ENCODE assay signal across 8 cellular contexts in genomic region chr9:111597852-111598729, GRCh38. TPM values are rescaled to one million over a fixed set of nuclear protein-coding genes. Genes with fewer than 3 reads are reported as not detected.
DNase-seq lines count a peak whose midpoint lies in the region; ATAC-seq and TF ChIP-seq lines count a peak whose summit lies in the region.

No MANE protein-coding gene starts in this region.

- intact Hi-C loops in sciatic nerve (cut with DNase I) = no loop called here

- no peak overlapping the region for H3K27ac ChIP-seq in CD4-positive, CD25-positive, alpha-beta regulatory T cell (ENCODE audit: insufficient read depth, low read length, poor library complexity, severe bottlenecking)
- H3K27ac ChIP-seq in iPS DF 6.9 (ENCODE audit: low read length) = no peak overlapping the region

- peaks cover 52% of the 10 kb centered on the region for H3K27me3 Mint-ChIP-seq in CD4-positive, CD25-positive, alpha-beta regulatory T cell
- H3K27me3 Mint-ChIP-seq in T-helper 2 cell treated with Interferon-gamma antibody and Interleukin-4, amounts not matched to agents 5 μg/mL and 100 μg/mL, for 36 hours (ENCODE audit: low read depth) = peaks cover 46% of the 10 kb centered on the region

- no peaks in the 10 kb centered on the region for H3K36me3 Mint-ChIP-seq in CD4-positive, CD25-positive, alpha-beta regulatory T cell
- peaks cover 2% of the 10 kb centered on the region for H3K36me3 Mint-ChIP-seq in T-helper 2 cell treated with Interferon-gamma antibody and Interleukin-4, amounts not matched to agents 5 μg/mL and 100 μg/mL, for 36 hours (ENCODE audit: low read depth)

- H3K27me3 ChIP-seq in CD4-positive, CD25-positive, alpha-beta regulatory T cell (ENCODE audit: control insufficient read depth, insufficient read depth, low read length) = peaks cover 11% of the 10 kb centered on the region
- H3K27me3 ChIP-seq in Loucy (ENCODE audit: insufficient read depth, low read length, poor library complexity, severe bottlenecking) = no peaks in the 10 kb centered on the region
- H3K27me3 ChIP-seq in iPS DF 6.9 (ENCODE audit: control insufficient read depth, insufficient read depth, low read length) = peaks cover 2% of the 10 kb centered on the region; the same call in 1 of the 2 replicates

- H3K79me2 ChIP-seq in Loucy (ENCODE audit: insufficient read depth, low read length) = no peaks in the 10 kb centered on the region

- H3K9ac ChIP-seq in Loucy (ENCODE audit: low read depth, low read length, poor library complexity, severe bottlenecking) = no peak overlapping the region

- H3K27ac Mint-ChIP-seq in CD4-positive, CD25-positive, alpha-beta regulatory T cell = peak overlapping the region in 1 of 3 donors; percentile 1
- no peak overlapping the region for H3K27ac Mint-ChIP-seq in T-helper 2 cell treated with Interferon-gamma antibody and Interleukin-4, amounts not matched to agents 5 μg/mL and 100 μg/mL, for 36 hours

- H3K4me1 ChIP-seq in CD4-positive, CD25-positive, alpha-beta regulatory T cell (ENCODE audit: control insufficient read depth, insufficient read depth, low read length, poor library complexity, severe bottlenecking) = peaks cover 18% of the 10 kb centered on the region
- H3K4me1 ChIP-seq in Loucy (ENCODE audit: insufficient read depth, low read length, poor library complexity, severe bottlenecking) (no peaks in the 10 kb centered on the region), iPS DF 6.9 (ENCODE audit: control insufficient read depth, insufficient read depth, low read length) (no peaks in the 10 kb centered on the region; the same call in 1 of the 2 replicates)

- WGBS in iPS DF 6.9 (ENCODE audit: insufficient coverage, insufficient read length) = no CpG with 5 or more reads among the region's 41 CpGs

- no peaks in the 10 kb centered on the region for H3F3A ChIP-seq in Loucy (ENCODE audit: low read depth)

- no peaks in the 10 kb centered on the region for H4K20me1 ChIP-seq in Loucy (ENCODE audit: insufficient read depth, low read length, poor library complexity, severe bottlenecking)

- peak overlapping the region; percentile 88 to 94 (median 90) for H3K4me3 Mint-ChIP-seq in CD4-positive, CD25-positive, alpha-beta regulatory T cell
- H3K4me3 Mint-ChIP-seq in T-helper 2 cell treated with Interferon-gamma antibody and Interleukin-4, amounts not matched to agents 5 μg/mL and 100 μg/mL, for 36 hours = peak overlapping the region; percentile 90

- H2AFZ ChIP-seq in Loucy (ENCODE audit: low read length) = no peak overlapping the region

- H3K36me3 ChIP-seq in CD4-positive, CD25-positive, alpha-beta regulatory T cell (ENCODE audit: control insufficient read depth, insufficient read depth, low read length) = no peaks in the 10 kb centered on the region
- H3K36me3 ChIP-seq in Loucy (ENCODE audit: insufficient read depth, low read length) = no peaks in the 10 kb centered on the region
- H3K36me3 ChIP-seq in iPS DF 6.9 (ENCODE audit: control insufficient read depth, insufficient read depth, low read length) = peaks cover 5% of the 10 kb centered on the region; the same call in 1 of the 2 replicates

- no peaks in the 10 kb centered on the region for H3K9me3 Mint-ChIP-seq in CD4-positive, CD25-positive, alpha-beta regulatory T cell
- no peaks in the 10 kb centered on the region for H3K9me3 Mint-ChIP-seq in T-helper 2 cell treated with Interferon-gamma antibody and Interleukin-4, amounts not matched to agents 5 μg/mL and 100 μg/mL, for 36 hours

- ATAC-seq in CD4-positive, CD25-positive, alpha-beta regulatory T cell (ENCODE audit: low read depth in 2 of 2) = peak; percentile 44 to 67
- peak; percentile 53 for ATAC-seq in GM21390 (IDR thresholded peaks at IDR 0.05; ENCODE audit: unreplicated experiment)
- ATAC-seq in sciatic nerve = peak; percentile 74
- no peak for ATAC-seq in HG03025 (IDR thresholded peaks at IDR 0.05; ENCODE audit: low FRiP score, unreplicated experiment)

- no peak overlapping the region for H3K4me2 ChIP-seq in Loucy (ENCODE audit: low read depth, low read length, poor library complexity, severe bottlenecking)

- TF ChIP-seq CTCF in Loucy (conservative IDR thresholded peaks at IDR 0.05; ENCODE audit: low read length) = peak; percentile 68

- H3K4me3 ChIP-seq in CD4-positive, CD25-positive, alpha-beta regulatory T cell (ENCODE audit: low read depth, low read length) = peak overlapping the region; percentile 77
- H3K4me3 ChIP-seq in Loucy (ENCODE audit: low read length, poor library complexity, severe bottlenecking) (no peak overlapping the region), iPS DF 6.9 (ENCODE audit: low read length) (peak overlapping the region; percentile 81; the same call in 1 of the 2 replicates)

- no peaks in the 10 kb centered on the region for H3K9me2 ChIP-seq in Loucy (replicated peaks; ENCODE audit: low read depth, low read length)

- DNase-seq in CD4-positive, CD25-positive, alpha-beta regulatory T cell = peak; percentile 38 to 82 (median 69)
- peak; percentile 22 for DNase-seq in T-helper 2 cell treated with Interferon-gamma antibody and Interleukin-4, amounts not matched to agents 5 μg/mL and 100 μg/mL, for 36 hours (ENCODE audit: low spot score)
- DNase-seq in astrocyte of the hippocampus (ENCODE audit: low read depth, low spot score) (peak; percentile 84), iPS DF 6.9 (ENCODE audit: low read depth, low spot score) (peak; percentile 58), sciatic nerve (ENCODE audit: low spot score) (peak; percentile 67)

- peaks cover 3 to 31% (median 16%) of the 10 kb centered on the region in 4 donors for H3K4me1 Mint-ChIP-seq in CD4-positive, CD25-positive, alpha-beta regulatory T cell
- H3K4me1 Mint-ChIP-seq in T-helper 2 cell treated with Interferon-gamma antibody and Interleukin-4, amounts not matched to agents 5 μg/mL and 100 μg/mL, for 36 hours (ENCODE audit: low read depth) = peaks cover 16% of the 10 kb centered on the region

- no peaks in the 10 kb centered on the region for H3K9me3 ChIP-seq in CD4-positive, CD25-positive, alpha-beta regulatory T cell (ENCODE audit: control insufficient read depth in 2 of 2, low read length in 2 of 2)
- no peaks in the 10 kb centered on the region for H3K9me3 ChIP-seq in Loucy (ENCODE audit: insufficient read depth, low read depth, low read length)
- no peaks in the 10 kb centered on the region for H3K9me3 ChIP-seq in iPS DF 6.9 (ENCODE audit: control insufficient read depth, insufficient read depth, low read length)

RNA-seq across cellular contexts. Expression of gene PTGR1, which starts 1.4 kb away (rescaled TPM):
- total RNA-seq in CD4-positive, CD25-positive, alpha-beta regulatory T cell = not detected
- polyA plus RNA-seq in CD4-positive, CD25-positive, alpha-beta regulatory T cell = under 1 TPM in 1 of 4 donors, not detected in 3; 0.32 TPM
- total RNA-seq in sciatic nerve = 43.5 TPM

RNA-seq across cellular contexts. Expression of gene DNAJC25, which starts 33.0 kb away (rescaled TPM):
- 2.9 TPM for total RNA-seq in CD4-positive, CD25-positive, alpha-beta regulatory T cell
- 1 to 10 TPM; 1.3 to 3.0 (median 2.3) TPM for polyA plus RNA-seq in CD4-positive, CD25-positive, alpha-beta regulatory T cell
- total RNA-seq in sciatic nerve = 6.7 TPM

Comparison
In these comparisons a context has a peak if more than half of its experiments do, and no peak if none do; other contexts are left out.
1. DNase-seq: peak in every context shown above with its lines; median percentile 84 in astrocyte of the hippocampus; 69 in CD4-positive, CD25-positive, alpha-beta regulatory T cell; 67 in sciatic nerve; 58 in iPS DF 6.9; 22 in T-helper 2 cell treated with Interferon-gamma antibody and Interleukin-4, amounts not matched to agents 5 μg/mL and 100 μg/mL, for 36 hours.
2. RNA of gene PTGR1, which starts 1.4 kb away (total RNA-seq): 43.5 TPM in sciatic nerve (single experiment); not detected in CD4-positive, CD25-positive, alpha-beta regulatory T cell (single experiment); every median in the first group is over 10 times any median in the second.